ENCODE assay signal across 12 cellular contexts in genomic region chr20:41242352-41242751, GRCh38.
A peak's percentile ranks its signal among the peaks of the same experiment; 100 is the strongest.
DNase-seq lines count a peak whose midpoint lies in the region; ATAC-seq and TF ChIP-seq lines count a peak whose summit lies in the region.
"Had no signal": no experiment of that assay in that cellular context is flagged by ENCODE, and none has a peak within 500 bp of the region (broad histone marks: within the 10 kb centered on the region; RNA-seq: fewer than 3 reads in every experiment).

No MANE protein-coding gene starts in this region.

- H3K4me1 ChIP-seq in Loucy (ENCODE audit: insufficient read depth, low read length, poor library complexity, severe bottlenecking): peaks cover 48% of the 10 kb centered on the region
- peaks cover 40% of the 10 kb centered on the region for H3K4me1 ChIP-seq in vagina
- peaks cover 20 to 48% of the 10 kb centered on the region in 2 donors for H3K4me1 ChIP-seq in ascending aorta

- no peaks in the 10 kb centered on the region for H3K9me2 ChIP-seq in Loucy (replicated peaks; ENCODE audit: low read depth, low read length)

- TF ChIP-seq POLR2A in vagina (IDR thresholded peaks at IDR 0.05): no peak

- no peaks in the 10 kb centered on the region; the same call in 1 of the 2 replicates for H3F3A ChIP-seq in Loucy (ENCODE audit: low read depth)

- H3K36me3 Mint-ChIP-seq in activated naive CD8-positive, alpha-beta T cell treated with anti-CD3 and anti-CD28 coated beads for 36 hours: peaks cover 2% of the 10 kb centered on the region

- peak; percentile 85 for ATAC-seq in left lobe of liver
- no peak for ATAC-seq in HG02678 (IDR thresholded peaks at IDR 0.05; ENCODE audit: unreplicated experiment)

- no peak overlapping the region for H2AFZ ChIP-seq in Loucy (ENCODE audit: low read length)

- H3K4me3 ChIP-seq in Loucy (ENCODE audit: low read length, poor library complexity, severe bottlenecking) (peak overlapping the region; percentile 13), vagina (no peak overlapping the region), ascending aorta (no peak overlapping the region)
- H3K4me3 ChIP-seq: SK-N-MC had no signal

- H3K4me1 Mint-ChIP-seq in activated naive CD8-positive, alpha-beta T cell treated with anti-CD3 and anti-CD28 coated beads for 36 hours: peaks cover 13% of the 10 kb centered on the region

- H3K9me3 ChIP-seq in Loucy (ENCODE audit: insufficient read depth, low read depth, low read length) (no peaks in the 10 kb centered on the region), vagina (no peaks in the 10 kb centered on the region), ascending aorta (no peaks in the 10 kb centered on the region)

- H3K36me3 ChIP-seq in Loucy (ENCODE audit: insufficient read depth, low read length): no peaks in the 10 kb centered on the region
- H3K36me3 ChIP-seq in vagina: no peaks in the 10 kb centered on the region
- peaks cover 0 to 3% of the 10 kb centered on the region in 2 donors for H3K36me3 ChIP-seq in ascending aorta

- H3K9me3 Mint-ChIP-seq in activated naive CD8-positive, alpha-beta T cell treated with anti-CD3 and anti-CD28 coated beads for 36 hours: no peaks in the 10 kb centered on the region

- no peak for TF ChIP-seq CTCF in Loucy (conservative IDR thresholded peaks at IDR 0.05; ENCODE audit: low read length)
- TF ChIP-seq CTCF in vagina (IDR thresholded peaks at IDR 0.05): no peak
- no peak for TF ChIP-seq CTCF in ascending aorta (IDR thresholded peaks at IDR 0.05)

- intact Hi-C loops in vagina (cut with DNase I) (no loop called here), ascending aorta (cut with DNase I) (no loop called here)

- H3K27ac Mint-ChIP-seq in activated naive CD8-positive, alpha-beta T cell treated with anti-CD3 and anti-CD28 coated beads for 36 hours: peak overlapping the region; percentile 14

- H3K27ac ChIP-seq in vagina (peak overlapping the region; percentile 98), ascending aorta (peak overlapping the region in 1 of 2 donors; percentile 99)
- H3K27ac ChIP-seq: SK-N-MC had no signal

- H3K4me3 Mint-ChIP-seq in activated naive CD8-positive, alpha-beta T cell treated with anti-CD3 and anti-CD28 coated beads for 36 hours: no peak overlapping the region

- H3K9ac ChIP-seq in Loucy (ENCODE audit: low read depth, low read length, poor library complexity, severe bottlenecking): no peak overlapping the region

- H3K27me3 ChIP-seq in Loucy (ENCODE audit: insufficient read depth, low read length, poor library complexity, severe bottlenecking) (no peaks in the 10 kb centered on the region), vagina (no peaks in the 10 kb centered on the region), ascending aorta (no peaks in the 10 kb centered on the region)

- H4K20me1 ChIP-seq in Loucy (ENCODE audit: insufficient read depth, low read length, poor library complexity, severe bottlenecking): no peaks in the 10 kb centered on the region

- no peak for DNase-seq in activated naive CD8-positive, alpha-beta T cell treated with anti-CD3 and anti-CD28 coated beads for 36 hours
- no peak for DNase-seq in left lobe of liver (ENCODE audit: low spot score)
- no peak for DNase-seq in vagina (ENCODE audit: extremely low spot score in 2 of 2)
- no peak for DNase-seq in ascending aorta (ENCODE audit: low spot score in 2 of 2)
- DNase-seq in NCI-H2227 (lab: John Stamatoyannopoulos, UW; ENCODE audit: unreplicated experiment): no peak
- DNase-seq: EL, NCI-H1048, NCI-H226, NCI-H748 treated with DMSO at 0.1 percent for 48 hours had no signal

- H3K27me3 Mint-ChIP-seq in activated naive CD8-positive, alpha-beta T cell treated with anti-CD3 and anti-CD28 coated beads for 36 hours: no peaks in the 10 kb centered on the region

- no peaks in the 10 kb centered on the region for H3K79me2 ChIP-seq in Loucy (ENCODE audit: insufficient read depth, low read length)

- H3K4me2 ChIP-seq in Loucy (ENCODE audit: low read depth, low read length, poor library complexity, severe bottlenecking): peak overlapping the region; percentile 42
